26 cellular contexts compared by ENCODE assay signal in the genomic region with DNA sequence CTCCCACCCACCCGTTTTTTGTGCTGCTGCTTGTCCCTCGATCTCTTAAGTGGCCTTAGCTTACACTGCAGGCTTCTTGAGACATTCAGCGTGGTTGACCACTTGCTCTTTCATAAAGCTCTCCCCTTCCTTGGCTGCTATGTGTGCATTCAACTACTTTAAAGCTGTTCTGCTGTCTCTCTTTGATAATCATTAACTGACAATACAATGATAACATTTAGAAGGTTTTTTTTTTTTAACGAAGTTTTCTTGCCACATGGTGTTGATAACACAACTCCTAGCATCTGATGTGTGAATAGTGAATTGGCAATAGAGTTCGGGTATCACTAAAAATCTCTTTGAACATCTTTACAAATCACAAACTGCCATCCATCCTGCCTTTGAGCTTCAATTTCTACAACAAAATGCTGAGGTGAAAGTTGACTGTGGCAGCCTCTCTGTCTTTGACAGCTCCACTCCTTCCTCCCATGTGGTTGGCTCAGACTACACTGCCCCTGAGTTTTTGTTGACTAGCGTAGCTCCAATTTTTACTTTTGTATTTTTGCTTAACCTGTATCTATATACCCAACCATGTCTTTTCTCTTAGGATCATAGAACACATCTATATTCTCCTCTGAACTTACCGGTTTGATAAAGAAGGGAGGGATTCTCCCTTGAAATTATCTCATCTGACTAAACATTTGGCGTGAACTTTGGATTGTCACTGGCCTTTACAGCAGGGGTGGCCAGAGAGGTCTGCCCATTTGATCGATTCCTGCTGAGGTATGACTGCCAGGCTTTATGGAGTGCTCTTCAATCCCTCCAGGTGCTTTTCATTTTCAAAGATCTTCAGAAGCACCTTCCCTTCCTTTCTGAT.
"Had no signal": no experiment of that assay in that cellular context is flagged by ENCODE, and none has a peak within 500 bp of the region (broad histone marks: within the 10 kb centered on the region; RNA-seq: fewer than 3 reads in every experiment).

No MANE protein-coding gene starts in this region.

- H3K27me3 Mint-ChIP-seq: central memory CD8-positive, alpha-beta T cell had no signal

- DNase-seq: colonic mucosa; dermis blood vessel endothelial cell; effector memory CD4-positive, alpha-beta T cell; erythroblast; esophagus squamous epithelium; foreskin melanocyte; glutamatergic neuron; heart right ventricle; hypothalamus; immature natural killer cell; islet precursor cell; kidney glomerular epithelial cell; mesenchymal stem cell; naive thymus-derived CD4-positive, alpha-beta T cell; nephron progenitor cell; pancreas; stimulated activated CD4-positive, alpha-beta T cell treated with anti-CD3 and anti-CD28 coated beads, Interleukin-2, amount 100 ng/mL, for 24 hours; stimulated activated CD4-positive, alpha-beta T cell treated with anti-CD3 and anti-CD28 coated beads, Interleukin-4, amount 100 ng/mL, for 24 hours; stimulated activated naive CD4-positive, alpha-beta T cell treated with Interleukin-2 at 50 U/mL for 16 hours; stomach; tibial artery had no signal

- H3K4me3 Mint-ChIP-seq: central memory CD8-positive, alpha-beta T cell; immature natural killer cell; mesothelial cell of epicardium; naive thymus-derived CD4-positive, alpha-beta T cell; nephron progenitor cell; stimulated activated effector memory CD8-positive, alpha-beta T cell treated with anti-CD3 and anti-CD28 coated beads, Interleukin-12 subunit alpha, Interleukin-12 subunit beta, amount 100 ng/mL, for 72 hours; type B pancreatic cell had no signal

- ATAC-seq: heart right ventricle; naive thymus-derived CD4-positive, alpha-beta T cell; pancreas; sciatic nerve; stimulated activated effector memory CD8-positive, alpha-beta T cell treated with anti-CD3 and anti-CD28 coated beads, Interleukin-12 subunit alpha, Interleukin-12 subunit beta, amount 100 ng/mL, for 72 hours had no signal

- H3K36me3 Mint-ChIP-seq: mesothelial cell of epicardium; stimulated activated effector memory CD8-positive, alpha-beta T cell treated with anti-CD3 and anti-CD28 coated beads, Interleukin-12 subunit alpha, Interleukin-12 subunit beta, amount 100 ng/mL, for 72 hours had no signal

- H3K36me3 ChIP-seq: colonic mucosa, esophagus squamous epithelium, heart right ventricle, pancreas, stomach, tibial artery had no signal

- H3K9me3 ChIP-seq: colonic mucosa, pancreas had no signal

- H3K4me1 ChIP-seq: colonic mucosa, esophagus squamous epithelium, heart right ventricle, pancreas, stomach, tibial artery had no signal

- H3K27ac ChIP-seq: colonic mucosa, esophagus squamous epithelium, heart right ventricle, pancreas, stomach, tibial artery had no signal

- H3K4me3 ChIP-seq: colonic mucosa, esophagus squamous epithelium, heart right ventricle, pancreas, stomach, tibial artery had no signal

- H3K27me3 ChIP-seq: colonic mucosa, esophagus squamous epithelium, heart right ventricle, pancreas, stomach, tibial artery had no signal

- H3K4me1 Mint-ChIP-seq: central memory CD8-positive, alpha-beta T cell; immature natural killer cell; mesothelial cell of epicardium; naive thymus-derived CD4-positive, alpha-beta T cell; stimulated activated effector memory CD8-positive, alpha-beta T cell treated with anti-CD3 and anti-CD28 coated beads, Interleukin-12 subunit alpha, Interleukin-12 subunit beta, amount 100 ng/mL, for 72 hours had no signal

- H3K27ac Mint-ChIP-seq: immature natural killer cell; mesothelial cell of epicardium; nephron progenitor cell; stimulated activated effector memory CD8-positive, alpha-beta T cell treated with anti-CD3 and anti-CD28 coated beads, Interleukin-12 subunit alpha, Interleukin-12 subunit beta, amount 100 ng/mL, for 72 hours; type B pancreatic cell had no signal
